ENCODE assay signal across 22 cellular contexts in genomic region chr14:86858043-86858442, GRCh38.
DNase-seq lines count a peak whose midpoint lies in the region; ATAC-seq, FAIRE-seq and TF ChIP-seq lines count a peak whose summit lies in the region.
"Had no signal": no experiment of that assay in that cellular context is flagged by ENCODE, and none has a peak within 500 bp of the region (broad histone marks: within the 10 kb centered on the region; RNA-seq: fewer than 3 reads in every experiment).

No MANE protein-coding gene starts in this region.

- no peak overlapping the region for H3K14ac ChIP-seq in mesenchymal stem cell (ENCODE audit: low read length in 2 of 2)

- no peak for TF ChIP-seq RAD21 in SK-N-SH (IDR thresholded peaks at IDR 0.05; ENCODE audit: low read length)

- FAIRE-seq in endometrium (lab: Jason Lieb, UNC): peak; percentile 51
- FAIRE-seq: A204.1, pancreas had no signal

- WGBS in mesenchymal stem cell: 83% methylated on average over 1 of the region's 3 CpGs
- WGBS in SK-N-SH (ENCODE audit: low lambda C conversion rate): 20% methylated on average over 3 of the region's 3 CpGs

- H3K4me2 ChIP-seq in mesenchymal stem cell (ENCODE audit: low read length, poor library complexity, severe bottlenecking): no peak overlapping the region
- H3K4me2 ChIP-seq in SK-N-SH: no peak overlapping the region

- peak; percentile 21 for DNase-seq in A172 (ENCODE audit: low spot score)
- DNase-seq in GM04503 (ENCODE audit: low read depth): peak; percentile 45
- DNase-seq in mesenchymal stem cell: peak; percentile 19
- DNase-seq in NCI-H510A treated with DMSO at 0.1 percent for 48 hours (lab: John Stamatoyannopoulos, UW): no peak
- no peak for DNase-seq in iPS-NIHi7 (ENCODE audit: extremely low spot score)
- DNase-seq in SK-N-SH: no peak
- DNase-seq: activated CD4-positive, alpha-beta T cell treated with anti-CD3 and anti-CD28 coated beads for 36 hours; activated naive CD8-positive, alpha-beta T cell treated with anti-CD3 and anti-CD28 coated beads for 36 hours; CD8-positive, alpha-beta T cell; dermis blood vessel endothelial cell; glutamatergic neuron; naive B cell; NCI-H1105; NCI-H2081 treated with DMSO at 0.1 percent for 48 hours; pancreas; stimulated activated CD4-positive, alpha-beta T cell treated with anti-CD3 and anti-CD28 coated beads, Interleukin-2, amount 100 ng/mL, for 48 hours; stimulated activated naive CD8-positive, alpha-beta T cell treated with anti-CD3 and anti-CD28 coated beads, Interleukin-15, amount 100 ng/mL, for 72 hours; upper lobe of right lung had no signal

- H3K27ac ChIP-seq in mesenchymal stem cell (ENCODE audit: low read length, poor library complexity, severe bottlenecking) (peak overlapping the region; percentile 94), SK-N-SH (ENCODE audit: low read depth in 2 of 2, low read length in 1 of 2) (no peak overlapping the region)
- H3K27ac ChIP-seq: pancreas, upper lobe of right lung had no signal

- no peak overlapping the region for H3K18ac ChIP-seq in mesenchymal stem cell (ENCODE audit: low read depth in 1 of 2, low read length in 2 of 2)

- no peak overlapping the region for H3K4me3 ChIP-seq in mesenchymal stem cell (ENCODE audit: insufficient read depth in 1 of 2, low read depth in 1 of 2, low read length in 2 of 2)
- no peak overlapping the region for H3K4me3 ChIP-seq in SK-N-SH (ENCODE audit: low read depth in 2 of 2, low read length in 1 of 2)
- H3K4me3 ChIP-seq: lung, pancreas, upper lobe of right lung had no signal

- no peak for TF ChIP-seq EP300 in SK-N-SH (IDR thresholded peaks at IDR 0.05; ENCODE audit: borderline replicate concordance in 1 of 2, low read depth in 1 of 2, low read length in 1 of 2)

- H2AFZ ChIP-seq in mesenchymal stem cell (ENCODE audit: low read depth, low read length): no peak overlapping the region
- H2AFZ ChIP-seq in SK-N-SH (ENCODE audit: low read depth): no peak overlapping the region

- no peaks in the 10 kb centered on the region for H3K9me3 ChIP-seq in mesenchymal stem cell (ENCODE audit: control insufficient read depth, low read length)
- no peaks in the 10 kb centered on the region for H3K9me3 ChIP-seq in SK-N-SH
- H3K9me3 ChIP-seq: pancreas, upper lobe of right lung had no signal

- no peak for TF ChIP-seq CTCF in SK-N-SH (IDR thresholded peaks at IDR 0.05)

- no peaks in the 10 kb centered on the region for H3F3A ChIP-seq in SK-N-SH (replicated peaks; ENCODE audit: insufficient read depth)

- no peak overlapping the region for H3K9ac ChIP-seq in mesenchymal stem cell (ENCODE audit: low read length)
- no peak overlapping the region for H3K9ac ChIP-seq in SK-N-SH

- H4K8ac ChIP-seq in mesenchymal stem cell (ENCODE audit: low read length): no peak overlapping the region

- no peak for ATAC-seq in GM19023 (IDR thresholded peaks at IDR 0.05; ENCODE audit: unreplicated experiment)
- ATAC-seq: activated CD4-positive, alpha-beta T cell treated with anti-CD3 and anti-CD28 coated beads for 36 hours; CD8-positive, alpha-beta T cell; pancreas; stimulated activated naive CD8-positive, alpha-beta T cell treated with anti-CD3 and anti-CD28 coated beads, Interleukin-15, amount 100 ng/mL, for 72 hours; upper lobe of right lung had no signal

- CTCF ChIA-PET in SK-N-SH (lab: Yijun Ruan, JAX): no interaction called here

- no peak overlapping the region for H2BK15ac ChIP-seq in mesenchymal stem cell (ENCODE audit: low read depth, poor library complexity, severe bottlenecking)

- no peak overlapping the region for H3K4ac ChIP-seq in mesenchymal stem cell (ENCODE audit: low read depth in 1 of 2, low read length in 2 of 2)

- no peak overlapping the region for H4K91ac ChIP-seq in mesenchymal stem cell (ENCODE audit: low read length)

- no peak overlapping the region for H2BK12ac ChIP-seq in mesenchymal stem cell (ENCODE audit: low read length in 2 of 2)

- no peak overlapping the region for H3K23ac ChIP-seq in mesenchymal stem cell (ENCODE audit: low read length in 2 of 2)

- no peak overlapping the region for H2AK5ac ChIP-seq in mesenchymal stem cell (ENCODE audit: low read length, severe bottlenecking)

- POLR2A ChIA-PET in SK-N-SH (lab: Yijun Ruan, JAX): no interaction called here

- H2BK5ac ChIP-seq in mesenchymal stem cell (ENCODE audit: low read depth, low read length, poor library complexity, severe bottlenecking): no peak overlapping the region

- H3K79me2 ChIP-seq in SK-N-SH (ENCODE audit: insufficient read depth): no peaks in the 10 kb centered on the region

- no peaks in the 10 kb centered on the region for H3K9me2 ChIP-seq in SK-N-SH

- H3K4me1 ChIP-seq in mesenchymal stem cell (ENCODE audit: control insufficient read depth, insufficient read depth, low read depth, low read length) (peaks cover 4% of the 10 kb centered on the region), SK-N-SH (ENCODE audit: control insufficient read depth in 1 of 2, insufficient read depth in 2 of 2, low read depth in 1 of 2, low read length in 1 of 2) (no peaks in the 10 kb centered on the region)
- H3K4me1 ChIP-seq: pancreas, upper lobe of right lung had no signal

- no peaks in the 10 kb centered on the region for H3K79me1 ChIP-seq in mesenchymal stem cell (replicated peaks; ENCODE audit: low read length, poor library complexity, severe bottlenecking)

- H3K36me3 ChIP-seq in mesenchymal stem cell (ENCODE audit: control insufficient read depth in 1 of 2, insufficient read depth in 2 of 2, low read depth in 1 of 2, low read length in 2 of 2) (no peaks in the 10 kb centered on the region), SK-N-SH (replicated peaks in 1 of 2; ENCODE audit: control insufficient read depth in 1 of 2, insufficient read depth in 2 of 2, low read length in 1 of 2) (no peaks in the 10 kb centered on the region)
- H3K36me3 ChIP-seq: pancreas, upper lobe of right lung had no signal

- no peaks in the 10 kb centered on the region for H3K27me3 ChIP-seq in mesenchymal stem cell (ENCODE audit: control insufficient read depth in 1 of 2, insufficient read depth in 1 of 2, low read length in 2 of 2)
- H3K27me3 ChIP-seq in SK-N-SH (ENCODE audit: insufficient read depth): no peaks in the 10 kb centered on the region
- H3K27me3 ChIP-seq: pancreas, upper lobe of right lung had no signal

- no peaks in the 10 kb centered on the region for H4K20me1 ChIP-seq in SK-N-SH (ENCODE audit: insufficient read depth)

- H2BK120ac ChIP-seq in mesenchymal stem cell (ENCODE audit: low read depth, low read length): no peak overlapping the region

TF ChIP-seq in SK-N-SH, 30 proteins besides CTCF, POLR2A, EP300 and RAD21 (continues in another document):
- no peak for TF ChIP-seq MAX (IDR thresholded peaks at IDR 0.05; ENCODE audit: low read depth)
- TF ChIP-seq EZH2phosphoT487 (IDR thresholded peaks at IDR 0.05; ENCODE audit: borderline replicate concordance, low read depth): no peak
- TF ChIP-seq REST (IDR thresholded peaks at IDR 0.05; ENCODE audit: low read depth, low read length): no peak
- no peak for TF ChIP-seq RFX5 (IDR thresholded peaks at IDR 0.05; ENCODE audit: low read length)
- no peak for TF ChIP-seq ZBTB33 (IDR thresholded peaks at IDR 0.05; ENCODE audit: borderline replicate concordance, low read depth)
- TF ChIP-seq CHD2 (IDR thresholded peaks at IDR 0.05; ENCODE audit: low read length, partially characterized antibody): no peak
- no peak for TF ChIP-seq RXRA (IDR thresholded peaks at IDR 0.05; ENCODE audit: borderline replicate concordance, low read depth)

Comparison
In these comparisons a context has a peak if more than half of its experiments do, and no peak if none do; other contexts are left out.
1. DNase-seq: peak in A172 (single experiment), GM04503 (single experiment) and mesenchymal stem cell (single experiment); none in NCI-H510A treated with DMSO at 0.1 percent for 48 hours (single experiment), iPS-NIHi7 (single experiment) and SK-N-SH (single experiment).